ENCODE assay signal across 3 cellular contexts in the genomic region with DNA sequence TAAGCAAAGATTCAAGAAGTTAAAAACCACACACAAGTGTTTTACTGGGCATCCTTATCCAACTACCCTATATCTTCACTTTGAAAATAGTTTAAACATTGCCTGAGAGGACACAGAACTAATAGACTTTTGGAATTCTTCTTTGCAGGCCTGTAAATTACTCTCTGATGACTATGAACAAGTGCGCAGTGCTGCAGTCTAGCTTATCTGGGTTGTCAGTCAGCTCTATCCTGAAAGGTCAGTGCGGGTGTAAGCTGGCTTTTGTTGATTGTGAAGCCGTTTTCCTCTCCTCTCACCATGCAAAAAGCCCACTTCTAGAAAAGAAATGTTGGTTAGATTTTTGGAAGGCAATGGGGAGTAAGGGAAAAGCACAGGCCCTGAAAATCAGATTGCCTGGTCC.
DNase-seq lines count a peak whose midpoint lies in the region; ATAC-seq, FAIRE-seq and TF ChIP-seq lines count a peak whose summit lies in the region.
"Not testable (repeated sequence)": the region's sequence is repeated elsewhere in the genome, so short reads cannot be mapped to it uniquely, and the experiment has no call there.

No MANE protein-coding gene starts in this region.

- not testable (repeated sequence) for DNase-seq in K562 (ENCODE audit: extremely low read depth in 1 of 4, low spot score in 3 of 4); cardiac muscle cell (ENCODE audit: low read depth in 1 of 2, low spot score in 1 of 2); HepG2 (ENCODE audit: low spot score)

- CTCF ChIA-PET in K562 (lab: Yijun Ruan, JAX; ENCODE audit: low intra/inter-chr PET ratio); HepG2 (lab: Yijun Ruan, JAX; ENCODE audit: low intra/inter-chr PET ratio, low total read pairs): not testable (repeated sequence)

- not testable (repeated sequence) for H3K79me2 ChIP-seq in K562 (ENCODE audit: control insufficient read depth, insufficient read depth, low read length); HepG2 (ENCODE audit: insufficient read depth, low read length)

- not testable (repeated sequence) for BruUV-seq in K562 (replicated peaks; lab: Mats Ljungman, UMichigan); HepG2 (replicated peaks; lab: Mats Ljungman, UMichigan)

- not testable (repeated sequence) for TF ChIP-seq EP300 in K562 (IDR thresholded peaks at IDR 0.05; ENCODE audit: low read length); HepG2 (IDR thresholded peaks at IDR 0.05; ENCODE audit: low read depth in 2 of 2, low read length in 2 of 2); HepG2 (CRISPR knock-in tag; IDR thresholded peaks at IDR 0.05; ENCODE audit: borderline replicate concordance)

- WGBS in K562 (ENCODE audit: insufficient coverage, low coverage, missing lambda C conversion rate) = no CpG with 5 or more reads among the region's 3 CpGs
- no CpG with 5 or more reads among the region's 3 CpGs for WGBS in HepG2 (ENCODE audit: low lambda C conversion rate)

- intact Hi-C loops in K562 (cut with micrococcal nuclease); HepG2 (cut with micrococcal nuclease; ENCODE audit: unreplicated experiment): not testable (repeated sequence)

- H3K27me3 ChIP-seq in K562 (ENCODE audit: control insufficient read depth in 2 of 2, insufficient read depth in 2 of 2, low read length in 2 of 2); cardiac muscle cell; HepG2 (ENCODE audit: control insufficient read depth in 1 of 2, insufficient read depth in 2 of 2, low read length in 2 of 2): not testable (repeated sequence)

- not testable (repeated sequence) for H3K4me2 ChIP-seq in K562 (ENCODE audit: insufficient read depth, low read length); HepG2 (ENCODE audit: low read depth, low read length)

- TF ChIP-seq CTCF in K562 (IDR thresholded peaks at IDR 0.05 in 2 of 3, conservative IDR thresholded peaks at IDR 0.05 in 1 of 3; ENCODE audit: insufficient read depth in 2 of 3, low read depth in 1 of 3, low read length in 3 of 3); cardiac muscle cell (IDR thresholded peaks at IDR 0.05; ENCODE audit: low read depth, low read length); HepG2 (CRISPR knock-in tag; IDR thresholded peaks at IDR 0.05): not testable (repeated sequence)

- ATAC-seq in K562 (peak; percentile 99), HepG2 (peak; percentile 50; the same call in 1 of the 3 replicates)

- not testable (repeated sequence) for FAIRE-seq in K562 (lab: Jason Lieb, UNC); HepG2 (lab: Jason Lieb, UNC)

- not testable (repeated sequence) for H4K20me1 ChIP-seq in K562 (replicated peaks; ENCODE audit: control insufficient read depth, insufficient read depth, low read length); HepG2 (ENCODE audit: insufficient read depth, low read length)

- not testable (repeated sequence) for TF ChIP-seq POLR2A in K562 (conservative IDR thresholded peaks at IDR 0.05); HepG2 (IDR thresholded peaks at IDR 0.05; ENCODE audit: insufficient read depth in 1 of 2, low read depth in 2 of 2, low read length in 2 of 2)

- not testable (repeated sequence) for H3K9ac ChIP-seq in K562 (ENCODE audit: insufficient read depth in 1 of 2, low read depth in 2 of 2, low read length in 2 of 2); HepG2 (ENCODE audit: insufficient read depth, low read depth, low read length)

- H3K4me1 ChIP-seq in K562 (replicated peaks in 1 of 2; ENCODE audit: control insufficient read depth in 2 of 2, insufficient read depth in 2 of 2, low read length in 2 of 2); cardiac muscle cell (ENCODE audit: low read depth); HepG2 (ENCODE audit: insufficient read depth, low read length): not testable (repeated sequence)

- H3K27ac ChIP-seq in K562 (ENCODE audit: extremely low read depth, low read depth, low read length); HepG2 (ENCODE audit: extremely low read length, insufficient read depth, low read length): not testable (repeated sequence)
- H3K27ac ChIP-seq in cardiac muscle cell = peak overlapping the region; percentile 49

- H3K9me1 ChIP-seq in K562 (ENCODE audit: control insufficient read depth, insufficient read depth, low read length) = not testable (repeated sequence)

- not testable (repeated sequence) for H3K36me3 ChIP-seq in K562 (ENCODE audit: control insufficient read depth, insufficient read depth, low read length); cardiac muscle cell; HepG2 (replicated peaks in 1 of 2; ENCODE audit: control insufficient read depth in 1 of 2, insufficient read depth in 2 of 2, low read length in 2 of 2)

- H3K4me3 ChIP-seq in K562; cardiac muscle cell; HepG2 (replicated peaks in 1 of 3; ENCODE audit: insufficient read depth in 1 of 3, low read depth in 2 of 3, low read length in 3 of 3): not testable (repeated sequence)

- H3K9me3 ChIP-seq in K562 (replicated peaks; ENCODE audit: control insufficient read depth, insufficient read depth, low read depth, low read length); cardiac muscle cell (ENCODE audit: low read depth); HepG2 (ENCODE audit: low read length): not testable (repeated sequence)

- H2AFZ ChIP-seq in K562 (ENCODE audit: low read depth, low read length); HepG2 (ENCODE audit: low read length): not testable (repeated sequence)

- TF ChIP-seq RAD21 in K562 (CRISPR knock-in tag; conservative IDR thresholded peaks at IDR 0.05 in 1 of 2, IDR thresholded peaks at IDR 0.05 in 1 of 2); HepG2 (CRISPR knock-in tag; IDR thresholded peaks at IDR 0.05): not testable (repeated sequence)

- in situ Hi-C loops in K562 (cut with MboI); HepG2 (cut with HindIII; ENCODE audit: extremely low pct_ligation_motif_present, low pct_unique_long_range_greater_than_20kb): not testable (repeated sequence)

- POLR2A ChIA-PET in K562 (lab: Yijun Ruan, JAX); HepG2 (lab: Yijun Ruan, JAX): not testable (repeated sequence)
